Comparison of ENCODE assay signal across 8 cellular contexts in the genomic region with DNA sequence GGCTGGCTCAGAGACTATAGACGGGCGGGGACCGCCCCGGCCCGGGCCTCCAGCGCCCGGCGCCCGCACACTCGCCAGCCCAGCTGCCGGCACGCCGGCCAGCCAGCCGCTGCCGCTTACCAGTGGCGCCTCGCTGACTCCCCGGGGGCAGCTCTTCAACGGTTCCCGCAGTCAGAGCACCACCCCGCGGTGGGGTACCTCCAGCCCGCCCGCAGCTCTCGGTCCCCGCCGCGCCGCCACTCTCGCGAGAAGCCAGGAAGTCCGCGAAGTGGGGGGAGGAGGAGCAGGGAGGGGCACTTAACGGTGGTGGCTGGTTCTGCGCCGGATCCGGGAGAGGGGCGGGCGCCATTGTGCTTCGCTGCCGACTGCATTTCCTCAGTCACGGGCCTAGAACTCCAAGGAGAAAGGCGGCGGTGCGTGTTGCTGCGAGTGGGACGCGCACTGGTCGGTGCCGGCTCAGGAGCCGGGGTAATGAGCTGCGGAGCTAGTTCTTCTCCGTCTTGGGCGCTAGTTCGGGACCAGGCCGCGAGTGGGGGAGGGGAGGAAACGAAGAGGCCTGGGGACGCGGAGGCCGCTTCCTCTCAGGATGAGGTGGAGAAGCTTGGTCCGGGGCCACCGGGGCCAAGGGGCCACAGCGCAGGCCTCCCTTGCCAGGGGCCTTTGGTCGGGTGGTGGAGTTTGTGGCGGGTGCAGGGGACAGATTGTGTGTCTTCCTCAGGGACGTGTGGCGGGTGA. TPM values are rescaled to one million over a fixed set of nuclear protein-coding genes. Genes with fewer than 3 reads are reported as not detected.
A peak's percentile ranks its signal among the peaks of the same experiment; 100 is the strongest.
DNase-seq lines count a peak whose midpoint lies in the region; ATAC-seq and TF ChIP-seq lines count a peak whose summit lies in the region.

A gene with protein sequence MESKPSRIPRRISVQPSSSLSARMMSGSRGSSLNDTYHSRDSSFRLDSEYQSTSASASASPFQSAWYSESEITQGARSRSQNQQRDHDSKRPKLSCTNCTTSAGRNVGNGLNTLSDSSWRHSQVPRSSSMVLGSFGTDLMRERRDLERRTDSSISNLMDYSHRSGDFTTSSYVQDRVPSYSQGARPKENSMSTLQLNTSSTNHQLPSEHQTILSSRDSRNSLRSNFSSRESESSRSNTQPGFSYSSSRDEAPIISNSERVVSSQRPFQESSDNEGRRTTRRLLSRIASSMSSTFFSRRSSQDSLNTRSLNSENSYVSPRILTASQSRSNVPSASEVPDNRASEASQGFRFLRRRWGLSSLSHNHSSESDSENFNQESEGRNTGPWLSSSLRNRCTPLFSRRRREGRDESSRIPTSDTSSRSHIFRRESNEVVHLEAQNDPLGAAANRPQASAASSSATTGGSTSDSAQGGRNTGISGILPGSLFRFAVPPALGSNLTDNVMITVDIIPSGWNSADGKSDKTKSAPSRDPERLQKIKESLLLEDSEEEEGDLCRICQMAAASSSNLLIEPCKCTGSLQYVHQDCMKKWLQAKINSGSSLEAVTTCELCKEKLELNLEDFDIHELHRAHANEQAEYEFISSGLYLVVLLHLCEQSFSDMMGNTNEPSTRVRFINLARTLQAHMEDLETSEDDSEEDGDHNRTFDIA (plus strand): TSS at position 313 of the 735 bp plus-strand sequence. CDS start 16,517 bp downstream, outside the sequence.

- H3K9me3 ChIP-seq in CD4-positive, alpha-beta memory T cell (ENCODE audit: control insufficient read depth in 1 of 2, low read length in 2 of 2), result no peaks in the 10 kb centered on the region
- H3K9me3 ChIP-seq in lower lobe of right lung, result no peaks in the 10 kb centered on the region

- H3K27me3 Mint-ChIP-seq in CD4-positive, alpha-beta memory T cell, result no peaks in the 10 kb centered on the region
- H3K27me3 Mint-ChIP-seq in activated CD4-positive, alpha-beta memory T cell treated with anti-CD3 and anti-CD28 coated beads, Interleukin-2, amount 10 ng/mL, durations not matched to agents 7 days and 5 days, result no peaks in the 10 kb centered on the region

- peak; percentile 67 for TF ChIP-seq CTCF in lower lobe of right lung (IDR thresholded peaks at IDR 0.05)

- peaks cover 22 to 48% of the 10 kb centered on the region in 2 donors for H3K36me3 Mint-ChIP-seq in CD4-positive, alpha-beta memory T cell
- peaks cover 55% of the 10 kb centered on the region for H3K36me3 Mint-ChIP-seq in activated CD4-positive, alpha-beta memory T cell treated with anti-CD3 and anti-CD28 coated beads, Interleukin-2, amount 10 ng/mL, durations not matched to agents 7 days and 5 days (ENCODE audit: low read depth)

- no peaks in the 10 kb centered on the region for H3K27me3 ChIP-seq in CD4-positive, alpha-beta memory T cell (ENCODE audit: insufficient read depth, low read length)
- no peaks in the 10 kb centered on the region for H3K27me3 ChIP-seq in lower lobe of right lung (ENCODE audit: low read depth)

- DNase-seq in CD4-positive, alpha-beta memory T cell, result peak; percentile 97 to 100 (median 98)
- DNase-seq in HK-2 (ENCODE audit: unreplicated experiment) (peak; percentile 98), NCI-H82 treated with DMSO at 0.1 percent for 48 hours (lab: John Stamatoyannopoulos, UW; ENCODE audit: unreplicated experiment) (peak; percentile 95), ecto neural progenitor cell (ENCODE audit: low spot score) (peak; percentile 99), lower lobe of right lung (peak; percentile 97)
- peak; percentile 97 for DNase-seq in activated CD4-positive, alpha-beta memory T cell treated with anti-CD3 and anti-CD28 coated beads, Interleukin-2, amount 10 ng/mL, durations not matched to agents 7 days and 5 days
- peak; percentile 95 to 96 (median 95) for DNase-seq in stimulated activated CD4-positive, alpha-beta T cell treated with anti-CD3 and anti-CD28 coated beads, TNF-alpha, amount 100 ng/mL, for 24 hours (ENCODE audit: low read depth in 3 of 3)

- peaks cover 53% of the 10 kb centered on the region for H3K4me1 ChIP-seq in CD4-positive, alpha-beta memory T cell (ENCODE audit: insufficient read depth, low read length)
- peaks cover 53% of the 10 kb centered on the region for H3K4me1 ChIP-seq in lower lobe of right lung

- H3K4me3 ChIP-seq in CD4-positive, alpha-beta memory T cell (ENCODE audit: low read length in 2 of 2), result peak within 1 kb of the TSS; percentile 88 to 98
- peak within 1 kb of the TSS; percentile 97 for H3K4me3 ChIP-seq in lower lobe of right lung

- peak within 1 kb of the TSS; percentile 97 to 100 (median 99) for H3K4me3 Mint-ChIP-seq in CD4-positive, alpha-beta memory T cell
- H3K4me3 Mint-ChIP-seq in activated CD4-positive, alpha-beta memory T cell treated with anti-CD3 and anti-CD28 coated beads, Interleukin-2, amount 10 ng/mL, durations not matched to agents 7 days and 5 days, result peak within 1 kb of the TSS; percentile 97

- CTCF ChIA-PET in CD4-positive, alpha-beta memory T cell (lab: Charles Lee; ENCODE audit: partially characterized antibody), result interaction anchor here (1.1 to 2.4 kb wide), 5 partner anchors 9 to 511 kb away, joined by 3 to 7 read pairs (median 5); no protein-coding TSS in a partner anchor
- CTCF ChIA-PET in activated CD4-positive, alpha-beta memory T cell treated with anti-CD3 and anti-CD28 coated beads, Interleukin-2, amount 10 ng/mL, durations not matched to agents 7 days and 5 days (lab: Charles Lee), result interaction anchor here (0.6 to 1.3 kb wide), 8 partner anchors 9 to 688 kb away, joined by 3 to 5 read pairs (median 3); no protein-coding TSS in a partner anchor

- peaks cover 11% of the 10 kb centered on the region for H3K36me3 ChIP-seq in CD4-positive, alpha-beta memory T cell (ENCODE audit: insufficient read depth, low read length)
- peaks cover 16% of the 10 kb centered on the region for H3K36me3 ChIP-seq in lower lobe of right lung

- ATAC-seq in GM19452 (IDR thresholded peaks at IDR 0.05; ENCODE audit: unreplicated experiment) (peak; percentile 95), lower lobe of right lung (peak; percentile 99)

- H3K27ac Mint-ChIP-seq in CD4-positive, alpha-beta memory T cell, result peak within 1 kb of the TSS; percentile 90 to 100 (median 100)
- H3K27ac Mint-ChIP-seq in activated CD4-positive, alpha-beta memory T cell treated with anti-CD3 and anti-CD28 coated beads, Interleukin-2, amount 10 ng/mL, durations not matched to agents 7 days and 5 days, result peak within 1 kb of the TSS; percentile 99

- peaks cover 36 to 63% (median 49%) of the 10 kb centered on the region in 4 donors for H3K4me1 Mint-ChIP-seq in CD4-positive, alpha-beta memory T cell
- peaks cover 51% of the 10 kb centered on the region for H3K4me1 Mint-ChIP-seq in activated CD4-positive, alpha-beta memory T cell treated with anti-CD3 and anti-CD28 coated beads, Interleukin-2, amount 10 ng/mL, durations not matched to agents 7 days and 5 days

- intact Hi-C loops in CD4-positive, alpha-beta memory T cell (cut with micrococcal nuclease), result loop anchor here (1.0 to 5.0 kb wide), 7 partner anchors 192 to 1835 kb away; partner anchors contain the start of genes ACVR1, LY75 and WDSUB1
- intact Hi-C loops in lower lobe of right lung (cut with DNase I), result loop anchor here (10.0 kb wide), 1 partner anchor 98 kb away; the partner anchor contains the start of gene BAZ2B

- H3K27ac ChIP-seq in CD4-positive, alpha-beta memory T cell (ENCODE audit: low read depth, low read length), result peak within 1 kb of the TSS; percentile 92
- peak within 1 kb of the TSS; percentile 99 for H3K27ac ChIP-seq in lower lobe of right lung

- POLR2A ChIA-PET in CD4-positive, alpha-beta memory T cell (lab: Charles Lee; ENCODE audit: partially characterized antibody), result interaction anchor here (0.6 to 2.4 kb wide), 33 partner anchors 9 to 1836 kb away, joined by 3 to 30 read pairs (median 4); partner anchors contain the start of genes ACVR1, BAZ2B, LY75 and PSMD14
- POLR2A ChIA-PET in activated CD4-positive, alpha-beta memory T cell treated with anti-CD3 and anti-CD28 coated beads, Interleukin-2, amount 10 ng/mL, durations not matched to agents 7 days and 5 days (lab: Charles Lee), result interaction anchor here (0.5 to 4.6 kb wide), 39 partner anchors 9 to 1837 kb away, joined by 3 to 42 read pairs (median 4); partner anchors contain the start of genes ACVR1, LY75 and WDSUB1

- H3K9me3 Mint-ChIP-seq in CD4-positive, alpha-beta memory T cell, result peaks cover 0 to 3% (median 0%) of the 10 kb centered on the region in 8 donors
- no peaks in the 10 kb centered on the region for H3K9me3 Mint-ChIP-seq in activated CD4-positive, alpha-beta memory T cell treated with anti-CD3 and anti-CD28 coated beads, Interleukin-2, amount 10 ng/mL, durations not matched to agents 7 days and 5 days

RNA-seq across cellular contexts. Expression of the gene that starts here (rescaled TPM):
- 100 to 1,000 TPM; 113 to 115 TPM for total RNA-seq in CD4-positive, alpha-beta memory T cell
- polyA plus RNA-seq in CD4-positive, alpha-beta memory T cell, result 100 to 1,000 TPM; 162 to 196 TPM
- 10 to 100 TPM; 92.2 to 98.0 TPM for total RNA-seq in activated CD4-positive, alpha-beta memory T cell treated with anti-CD3 and anti-CD28 coated beads, Interleukin-2, amount 10 ng/mL, durations not matched to agents 7 days and 5 days
- 71.8 TPM for total RNA-seq in lower lobe of right lung

Comparison
In these comparisons a context has a peak if more than half of its experiments do, and no peak if none do; other contexts are left out.
1. Peak in every context shown above with its lines: DNase-seq, ATAC-seq, H3K4me3 ChIP-seq and H3K27ac ChIP-seq.